ENCODE assay signal across 1 cellular context in genomic region chr22:40320687-40321086, GRCh38.
TF ChIP-seq lines count a peak whose summit lies in the region.

No MANE protein-coding gene starts in this region.

TF ChIP-seq in K562, 482 proteins besides CTCF, POLR2A, EP300 and RAD21 (continued from another document):
- TF ChIP-seq TAL1 (IDR thresholded peaks at IDR 0.05) (peak; percentile 60), UBTF (IDR thresholded peaks at IDR 0.05; ENCODE audit: borderline replicate concordance in 1 of 2, low read depth in 2 of 2, low read length in 2 of 2) (no peak), YY1 (IDR thresholded peaks at IDR 0.05; ENCODE audit: borderline replicate concordance in 1 of 3, control insufficient read depth in 1 of 3, extremely low read depth in 1 of 3, insufficient read depth in 3 of 3, insufficient read length in 1 of 3, insufficient replicate concordance in 2 of 3, low read depth in 1 of 3, low read length in 2 of 3) (no peak), CREBBP (IDR thresholded peaks at IDR 0.05; ENCODE audit: low read depth, low read length) (no peak), SMARCB1 (IDR thresholded peaks at IDR 0.05; ENCODE audit: insufficient read length, low read depth) (no peak), BCOR (IDR thresholded peaks at IDR 0.05) (no peak), FUS (optimal IDR thresholded peaks at IDR 0.05; ENCODE audit: low read depth, low read length) (no peak), NFATC3 (IDR thresholded peaks at IDR 0.05) (no peak), PHF21A (IDR thresholded peaks at IDR 0.05; ENCODE audit: borderline replicate concordance, low read depth) (no peak), ZBED1 (IDR thresholded peaks at IDR 0.05) (no peak)
